ENCODE assay signal across 8 cellular contexts in the genomic region with DNA sequence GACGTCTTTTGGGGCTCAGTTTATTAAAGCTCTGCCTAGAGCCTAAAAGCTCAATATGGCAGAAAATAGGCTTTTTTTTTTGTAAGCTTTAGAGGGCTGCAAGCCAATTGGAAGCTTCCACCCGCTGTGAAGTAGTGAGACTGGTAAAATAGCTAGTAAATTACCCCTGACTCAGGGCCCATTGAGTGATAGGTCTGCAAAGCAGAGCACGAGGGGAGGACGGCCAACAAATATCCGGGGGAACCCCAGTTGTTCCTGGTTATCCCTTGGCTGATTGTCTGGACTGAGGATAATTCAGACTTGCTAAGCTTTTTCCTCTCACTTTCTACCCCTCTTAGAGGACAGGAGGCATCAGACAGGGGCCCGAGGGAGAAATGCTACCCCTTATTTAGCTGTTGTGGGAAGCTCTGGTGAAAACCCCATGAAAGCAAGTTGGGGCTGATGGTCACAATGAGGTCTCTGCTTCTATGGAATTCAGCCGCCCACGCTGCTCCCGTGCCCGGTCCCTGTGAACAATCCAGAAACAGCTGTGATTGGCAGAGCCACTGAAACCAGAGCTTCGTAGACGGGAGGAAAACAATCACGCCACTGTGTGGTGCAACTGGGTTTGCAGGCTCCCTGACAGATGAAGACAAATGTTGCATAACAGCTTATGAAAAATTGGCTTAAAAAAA.
DNase-seq lines count a peak whose midpoint lies in the region; ATAC-seq, FAIRE-seq and TF ChIP-seq lines count a peak whose summit lies in the region.

No MANE protein-coding gene starts in this region.

- H3K9me1 ChIP-seq in keratinocyte (ENCODE audit: control insufficient read depth, extremely low read depth, insufficient read depth, low read length) = peaks cover 2% of the 10 kb centered on the region

- in situ Hi-C loops in mammary epithelial cell (cut with MboI; ENCODE audit: low sequenced_read_pairs in 2 of 2) = loop anchor here in 1 of 2 donors (10.0 kb wide), 1 partner anchor 267 kb away; no protein-coding TSS in a partner anchor

- dilution Hi-C loops in mammary epithelial cell (cut with HindIII; ENCODE audit: low sequenced_read_pairs) (no loop called here), keratinocyte (cut with MboI; ENCODE audit: extremely low pct_ligation_motif_present, low sequenced_read_pairs) (no loop called here)

- WGBS in mammary epithelial cell (ENCODE audit: low coverage, missing lambda C conversion rate) = 1% methylated on average over 9 of the region's 13 CpGs
- 25% methylated on average over 13 of the region's 13 CpGs for WGBS in smooth muscle cell (ENCODE audit: low lambda C conversion rate)

- H2AFZ ChIP-seq in mammary epithelial cell (ENCODE audit: low read depth, low read length) = peak overlapping the region; percentile 88
- H2AFZ ChIP-seq in keratinocyte (ENCODE audit: control insufficient read depth, low read length) = peak overlapping the region; percentile 92
- H2AFZ ChIP-seq in smooth muscle cell (ENCODE audit: low read depth) = peak overlapping the region; percentile 1

- H3K9me3 Mint-ChIP-seq in activated T-cell treated with anti-CD3 and anti-CD28 coated beads, Interleukin-2, amount 50 U/mL, for 24 hours = no peaks in the 10 kb centered on the region

- H3K4me1 ChIP-seq in mammary epithelial cell (ENCODE audit: insufficient read depth, low read length) = peaks cover 26% of the 10 kb centered on the region
- peaks cover 24% of the 10 kb centered on the region for H3K4me1 ChIP-seq in keratinocyte (ENCODE audit: control insufficient read depth, extremely low read depth, insufficient read depth, low read length)
- peaks cover 12% of the 10 kb centered on the region for H3K4me1 ChIP-seq in smooth muscle cell (ENCODE audit: low read depth)

- peak overlapping the region; percentile 99 for H3K27ac ChIP-seq in mammary epithelial cell (ENCODE audit: insufficient read depth, low read depth, low read length)
- H3K27ac ChIP-seq in keratinocyte (ENCODE audit: control insufficient read depth, insufficient read depth, low read length) = peak overlapping the region; percentile 91
- H3K27ac ChIP-seq in smooth muscle cell (ENCODE audit: low read depth) = peak overlapping the region; percentile 75

- intact Hi-C loops in mammary epithelial cell (cut with micrococcal nuclease) = loop anchor here (1.0 to 5.0 kb wide), 4 partner anchors 80 to 263 kb away; partner anchors contain the start of gene PELI1

- TF ChIP-seq CTCF in mammary epithelial cell (conservative IDR thresholded peaks at IDR 0.05 in 1 of 2, IDR thresholded peaks at IDR 0.05 in 1 of 2; ENCODE audit: extremely low read depth in 1 of 2, insufficient read depth in 1 of 2, low read depth in 1 of 2, low read length in 2 of 2) (peak; percentile 48 to 76), keratinocyte (optimal IDR thresholded peaks at IDR 0.05 in 1 of 3, IDR thresholded peaks at IDR 0.05 in 1 of 3, conservative IDR thresholded peaks at IDR 0.05 in 1 of 3; ENCODE audit: extremely low read depth in 1 of 3, insufficient read depth in 2 of 3, low read length in 3 of 3) (peak; percentile 43 to 71 (median 65)), smooth muscle cell (IDR thresholded peaks at IDR 0.05; ENCODE audit: borderline replicate concordance, insufficient read depth, poor library complexity, severe bottlenecking) (peak; percentile 35)

- no peaks in the 10 kb centered on the region for H3F3A ChIP-seq in smooth muscle cell (ENCODE audit: low read depth)

- peak overlapping the region; percentile 65 for H3K4me2 ChIP-seq in mammary epithelial cell (ENCODE audit: insufficient read depth, low read depth, low read length)
- peak overlapping the region; percentile 80 for H3K4me2 ChIP-seq in keratinocyte (ENCODE audit: control insufficient read depth, extremely low read depth, insufficient read depth, low read depth, low read length)
- H3K4me2 ChIP-seq in smooth muscle cell = peak overlapping the region; percentile 65

- H3K27me3 ChIP-seq in mammary epithelial cell (ENCODE audit: insufficient read depth, low read length) (no peaks in the 10 kb centered on the region), keratinocyte (ENCODE audit: control insufficient read depth, extremely low read depth, insufficient read depth, low read length) (no peaks in the 10 kb centered on the region), smooth muscle cell (ENCODE audit: low read depth) (no peaks in the 10 kb centered on the region)

- no peaks in the 10 kb centered on the region for H4K20me1 ChIP-seq in mammary epithelial cell (ENCODE audit: insufficient read depth, low read length)
- no peaks in the 10 kb centered on the region for H4K20me1 ChIP-seq in keratinocyte (ENCODE audit: control insufficient read depth, extremely low read depth, insufficient read depth, low read length)
- H4K20me1 ChIP-seq in smooth muscle cell (ENCODE audit: low read depth) = no peaks in the 10 kb centered on the region

- peak overlapping the region; percentile 86 for H3K9ac ChIP-seq in mammary epithelial cell (ENCODE audit: insufficient read depth, low read length)
- H3K9ac ChIP-seq in keratinocyte (ENCODE audit: control insufficient read depth, extremely low read depth, insufficient read depth, low read length) = peak overlapping the region; percentile 62
- peak overlapping the region; percentile 42 for H3K9ac ChIP-seq in smooth muscle cell (ENCODE audit: low read depth)

- TSS peak; percentile 75 for BruUV-seq in mammary epithelial cell (replicated peaks; lab: Mats Ljungman, UMichigan)

- H3K79me2 ChIP-seq in mammary epithelial cell (ENCODE audit: insufficient read depth, low read length) (no peaks in the 10 kb centered on the region), keratinocyte (ENCODE audit: control insufficient read depth, insufficient read depth, low read length) (no peaks in the 10 kb centered on the region), smooth muscle cell (ENCODE audit: low read depth) (no peaks in the 10 kb centered on the region)

- peaks cover 2% of the 10 kb centered on the region for H3K4me1 Mint-ChIP-seq in activated T-cell treated with anti-CD3 and anti-CD28 coated beads, Interleukin-2, amount 50 U/mL, for 24 hours (ENCODE audit: low read depth)

- H3K9me3 ChIP-seq in mammary epithelial cell (replicated peaks; ENCODE audit: insufficient read depth, low read length) = no peaks in the 10 kb centered on the region
- H3K9me3 ChIP-seq in keratinocyte (ENCODE audit: control insufficient read depth, low read depth, low read length) = no peaks in the 10 kb centered on the region
- H3K9me3 ChIP-seq in smooth muscle cell (replicated peaks; ENCODE audit: low read depth) = no peaks in the 10 kb centered on the region

- DNase-seq in EH (ENCODE audit: low read depth) (peak; percentile 90), NCI-H2171 treated with DMSO at 0.1 percent for 48 hours (lab: John Stamatoyannopoulos, UW) (peak; percentile 54), mammary epithelial cell (peak; percentile 98), keratinocyte (ENCODE audit: low read depth, low spot score) (peak; percentile 83), smooth muscle cell (lab: John Stamatoyannopoulos, UW; ENCODE audit: unreplicated experiment) (peak; percentile 33)
- no peak for DNase-seq in activated T-cell treated with anti-CD3 and anti-CD28 coated beads, Interleukin-2, amount 50 U/mL, for 24 hours

- no peak overlapping the region for H3K27ac Mint-ChIP-seq in activated T-cell treated with anti-CD3 and anti-CD28 coated beads, Interleukin-2, amount 50 U/mL, for 24 hours

- no peaks in the 10 kb centered on the region for H3K36me3 Mint-ChIP-seq in activated T-cell treated with anti-CD3 and anti-CD28 coated beads, Interleukin-2, amount 50 U/mL, for 24 hours (ENCODE audit: low read depth)

- no peaks in the 10 kb centered on the region for H3K27me3 Mint-ChIP-seq in activated T-cell treated with anti-CD3 and anti-CD28 coated beads, Interleukin-2, amount 50 U/mL, for 24 hours

- no peak overlapping the region for H3K4me3 ChIP-seq in mammary epithelial cell (replicated peaks in 1 of 3; ENCODE audit: insufficient read depth in 1 of 3, low read depth in 2 of 3, low read length in 3 of 3)
- H3K4me3 ChIP-seq in keratinocyte (ENCODE audit: control insufficient read depth in 2 of 3, extremely low read depth in 1 of 3, insufficient read depth in 2 of 3, low read depth in 1 of 3, low read length in 3 of 3) = peak overlapping the region in 2 of 3 experiments; percentile 22 to 44
- H3K4me3 ChIP-seq in smooth muscle cell = no peak overlapping the region

- H3K4me3 Mint-ChIP-seq in activated T-cell treated with anti-CD3 and anti-CD28 coated beads, Interleukin-2, amount 50 U/mL, for 24 hours = no peak overlapping the region

- H3K36me3 ChIP-seq in mammary epithelial cell (ENCODE audit: insufficient read depth, low read length) (no peaks in the 10 kb centered on the region), keratinocyte (ENCODE audit: control insufficient read depth in 2 of 2, extremely low read depth in 1 of 2, insufficient read depth in 2 of 2, low read length in 2 of 2) (no peaks in the 10 kb centered on the region), smooth muscle cell (ENCODE audit: low read depth) (no peaks in the 10 kb centered on the region)

- peak; percentile 90 for FAIRE-seq in keratinocyte (lab: Jason Lieb, UNC)

- ATAC-seq in HG03097 (IDR thresholded peaks at IDR 0.05; ENCODE audit: low FRiP score, unreplicated experiment) = no peak
- ATAC-seq in HG02970 (IDR thresholded peaks at IDR 0.05; ENCODE audit: low FRiP score, unreplicated experiment) = no peak

- CTCF ChIA-PET in mammary epithelial cell (lab: Charles Lee; ENCODE audit: low non-redundant PET) = interaction anchor here (0.5 to 1.7 kb wide), 9 partner anchors 14 to 263 kb away, joined by 3 to 30 read pairs (median 4); no protein-coding TSS in a partner anchor

Comparison
In these comparisons a context has a peak if more than half of its experiments do, and no peak if none do; other contexts are left out.
1. H2AFZ ChIP-seq: peak in every context shown above with its lines; median percentile 92 in keratinocyte; 88 in mammary epithelial cell; 1 in smooth muscle cell.
2. H3K4me3 ChIP-seq: peak in keratinocyte (2 of 3); none in mammary epithelial cell (0 of 3) and smooth muscle cell (single experiment).
3. Peak in every context shown above with its lines, with median percentiles within 50 percentile points of each other: H3K27ac ChIP-seq, H3K4me2 ChIP-seq, H3K9ac ChIP-seq and CTCF ChIP-seq.